In genomic region chr15:28918141-28918983, GRCh38 we compare ENCODE assay signal across 12 cellular contexts. TPM values are rescaled to one million over a fixed set of nuclear protein-coding genes. Genes with fewer than 3 reads are reported as not detected.
DNase-seq lines count a peak whose midpoint lies in the region; ATAC-seq and TF ChIP-seq lines count a peak whose summit lies in the region.
"Had no signal": no experiment of that assay in that cellular context is flagged by ENCODE, and none has a peak within 500 bp of the region (broad histone marks: within the 10 kb centered on the region; RNA-seq: fewer than 3 reads in every experiment).

No MANE protein-coding gene starts in this region.

- no peaks in the 10 kb centered on the region for H3K36me3 Mint-ChIP-seq in effector memory CD8-positive, alpha-beta T cell (ENCODE audit: insufficient read depth)
- peaks cover 9% of the 10 kb centered on the region for H3K36me3 Mint-ChIP-seq in neural progenitor cell

- peaks cover 5% of the 10 kb centered on the region for H3F3A ChIP-seq in neural progenitor cell (ENCODE audit: low read depth)

- no peaks in the 10 kb centered on the region for H3K36me3 ChIP-seq in neural progenitor cell

- H3K27me3 ChIP-seq in neural progenitor cell = no peaks in the 10 kb centered on the region

- peaks cover 25 to 27% of the 10 kb centered on the region in 2 donors for H3K4me1 Mint-ChIP-seq in effector memory CD8-positive, alpha-beta T cell (ENCODE audit: low read depth in 2 of 2)
- peaks cover 17% of the 10 kb centered on the region for H3K4me1 Mint-ChIP-seq in neural progenitor cell

- H3K27ac Mint-ChIP-seq in effector memory CD8-positive, alpha-beta T cell = no peak overlapping the region
- peak overlapping the region; percentile 65 for H3K27ac Mint-ChIP-seq in neural progenitor cell

- ATAC-seq in effector memory CD8-positive, alpha-beta T cell (replicated peaks) = no peak
- ATAC-seq in HG02852 (IDR thresholded peaks at IDR 0.05; ENCODE audit: unreplicated experiment) (no peak), GM19397 (IDR thresholded peaks at IDR 0.05; ENCODE audit: unreplicated experiment) (no peak), HG02798 (IDR thresholded peaks at IDR 0.05; ENCODE audit: poor library complexity, unreplicated experiment) (no peak)
- ATAC-seq: sciatic nerve had no signal

- H3K9me3 ChIP-seq in neural progenitor cell (ENCODE audit: low read depth) = no peaks in the 10 kb centered on the region

- peak overlapping the region; percentile 23 for H3K4me3 ChIP-seq in neural progenitor cell

- H2AFZ ChIP-seq in neural progenitor cell (replicated peaks) = no peak overlapping the region

- peak overlapping the region; percentile 63 for H3K4me2 ChIP-seq in neural progenitor cell

- H3K79me2 ChIP-seq in neural progenitor cell (ENCODE audit: low read depth) = peaks cover 36% of the 10 kb centered on the region

- no peaks in the 10 kb centered on the region for H3K9me3 Mint-ChIP-seq in effector memory CD8-positive, alpha-beta T cell
- no peaks in the 10 kb centered on the region for H3K9me3 Mint-ChIP-seq in neural progenitor cell
- H3K9me3 Mint-ChIP-seq: T-helper 2 cell treated with Interferon-gamma antibody and Interleukin-4, amounts not matched to agents 5 μg/mL and 100 μg/mL, for 36 hours had no signal

- DNase-seq in NCI-H2029 (lab: John Stamatoyannopoulos, UW) (peak; percentile 68), NCI-H2029 treated with DMSO at 0.1 percent for 48 hours (lab: John Stamatoyannopoulos, UW) (no peak), NCI-H69 (lab: John Stamatoyannopoulos, UW) (peak; percentile 95), neural progenitor cell (ENCODE audit: low spot score) (peak; percentile 81)
- DNase-seq in effector memory CD8-positive, alpha-beta T cell = no peak
- DNase-seq: left cardiac atrium had no signal

- H3K27me3 Mint-ChIP-seq in effector memory CD8-positive, alpha-beta T cell = no peaks in the 10 kb centered on the region
- peaks cover 3% of the 10 kb centered on the region for H3K27me3 Mint-ChIP-seq in neural progenitor cell (ENCODE audit: insufficient read depth, low read depth)

- H4K20me1 ChIP-seq in neural progenitor cell (ENCODE audit: low read depth) = peaks cover 60% of the 10 kb centered on the region

- H3K4me3 Mint-ChIP-seq in effector memory CD8-positive, alpha-beta T cell = peak overlapping the region; percentile 26 to 81
- H3K4me3 Mint-ChIP-seq in neural progenitor cell = no peak overlapping the region

- TF ChIP-seq CTCF in neural progenitor cell (IDR thresholded peaks at IDR 0.05) = peak; percentile 63

- H3K4me1 ChIP-seq in neural progenitor cell = peaks cover 17% of the 10 kb centered on the region

- H3K9ac ChIP-seq in neural progenitor cell = no peak overlapping the region

- peak overlapping the region; percentile 25 for H3K27ac ChIP-seq in neural progenitor cell
- H3K27ac ChIP-seq: 22Rv1 had no signal

RNA-seq across cellular contexts. Expression of gene APBA2, which starts 32.6 kb away (rescaled TPM):
- total RNA-seq in neural progenitor cell (ENCODE audit: low replicate concordance) = 35.8 and 70.4 TPM in 2 replicates

Comparison
In these comparisons a context has a peak if more than half of its experiments do, and no peak if none do; other contexts are left out.
1. DNase-seq: peak in NCI-H2029 (single experiment), NCI-H69 (single experiment) and neural progenitor cell (single experiment); none in NCI-H2029 treated with DMSO at 0.1 percent for 48 hours (single experiment) and effector memory CD8-positive, alpha-beta T cell (0 of 3).